Comparison of ENCODE assay signal across 8 cellular contexts in genomic region chr2:69385443-69386151, GRCh38. TPM values are rescaled to one million over a fixed set of nuclear protein-coding genes. Genes with fewer than 3 reads are reported as not detected.
DNase-seq lines count a peak whose midpoint lies in the region; ATAC-seq, FAIRE-seq and TF ChIP-seq lines count a peak whose summit lies in the region.

No MANE protein-coding gene starts in this region.

- H3K9me3 ChIP-seq in ES-I3 (ENCODE audit: control insufficient read depth, insufficient read depth, low read length): no peaks in the 10 kb centered on the region
- H3K9me3 ChIP-seq in OCI-LY3 (ENCODE audit: insufficient read depth, low read length): no peaks in the 10 kb centered on the region
- no peaks in the 10 kb centered on the region for H3K9me3 ChIP-seq in H1 (ENCODE audit: insufficient read depth in 2 of 2, low read depth in 1 of 2, low read length in 1 of 2)
- no peaks in the 10 kb centered on the region for H3K9me3 ChIP-seq in parathyroid adenoma (ENCODE audit: control insufficient read depth, low read length)

- H3K9ac ChIP-seq in ES-I3 (ENCODE audit: low read depth, low read length) (peak overlapping the region; percentile 74), OCI-LY3 (ENCODE audit: low read length) (peak overlapping the region; percentile 77), H1 (replicated peaks in 1 of 4; ENCODE audit: extremely low read depth in 1 of 4, low read depth in 3 of 4, low read length in 3 of 4) (no peak overlapping the region), parathyroid adenoma (no peak overlapping the region)

- no peak overlapping the region for H3K14ac ChIP-seq in H1 (ENCODE audit: insufficient read length)

- peaks cover 11% of the 10 kb centered on the region; the same call in 1 of the 2 replicates for H3K4me1 ChIP-seq in ES-I3 (ENCODE audit: insufficient read depth, low read length)
- H3K4me1 ChIP-seq in OCI-LY3 (ENCODE audit: low read length): peaks cover 32% of the 10 kb centered on the region
- H3K4me1 ChIP-seq in H1 (replicated peaks in 1 of 4; ENCODE audit: control insufficient read depth in 3 of 4, insufficient read depth in 4 of 4, low read length in 3 of 4): peaks cover 0 to 5% (median 0%) of the 10 kb centered on the region in 4 experiments; a peak in 3 of 7 replicates
- H3K4me1 ChIP-seq in parathyroid adenoma: peaks cover 3% of the 10 kb centered on the region

- H3K36me3 ChIP-seq in ES-I3 (ENCODE audit: insufficient read depth, low read length) (no peaks in the 10 kb centered on the region), OCI-LY3 (replicated peaks; ENCODE audit: low read depth, low read length) (no peaks in the 10 kb centered on the region), H1 (ENCODE audit: control insufficient read depth in 2 of 4, insufficient read depth in 4 of 4, low read length in 3 of 4) (peaks cover 0 to 4% (median 0%) of the 10 kb centered on the region in 4 experiments; a peak in 1 of 8 replicates), parathyroid adenoma (ENCODE audit: control insufficient read depth, insufficient read depth, low read length) (no peaks in the 10 kb centered on the region)

- H3K18ac ChIP-seq in H1 (ENCODE audit: extremely low read depth, low read length): no peak overlapping the region

- H3K4me3 ChIP-seq in OCI-LY3 (ENCODE audit: low read length) (peak overlapping the region; percentile 80), H1 (ENCODE audit: extremely low read depth in 1 of 4, insufficient read depth in 2 of 4, low read depth in 3 of 4, low read length in 4 of 4) (peak overlapping the region in 2 of 4 experiments; percentile 65 to 77; a peak in 5 of 8 replicates), parathyroid adenoma (ENCODE audit: low read depth, low read length) (peak overlapping the region; percentile 93)

- peak overlapping the region; percentile 84 for H3K4me2 ChIP-seq in OCI-LY3 (ENCODE audit: low read length)
- peak overlapping the region; percentile 71 to 76; a peak in 3 of 4 replicates for H3K4me2 ChIP-seq in H1 (ENCODE audit: insufficient read depth in 1 of 2, low read depth in 2 of 2, low read length in 2 of 2)
- H3K4me2 ChIP-seq in parathyroid adenoma (ENCODE audit: low read length): peak overlapping the region; percentile 83

- no peak overlapping the region for H2BK20ac ChIP-seq in H1 (ENCODE audit: low read length)

- no peak for TF ChIP-seq RAD21 in H1 (IDR thresholded peaks at IDR 0.05 in 1 of 2, conservative IDR thresholded peaks at IDR 0.05 in 1 of 2; ENCODE audit: low read depth in 2 of 2, low read length in 2 of 2)

- H3K79me2 ChIP-seq in OCI-LY3 (ENCODE audit: low read length) (peaks cover 56% of the 10 kb centered on the region), H1 (ENCODE audit: control insufficient read depth in 1 of 2, insufficient read depth in 2 of 2, low read length in 2 of 2) (peaks cover 0 to 56% of the 10 kb centered on the region in 2 experiments; a peak in 3 of 4 replicates), parathyroid adenoma (peaks cover 6% of the 10 kb centered on the region)

- H3K27ac ChIP-seq in OCI-LY3 (ENCODE audit: low read length) (no peak overlapping the region), H1 (ENCODE audit: low read depth, low read length) (no peak overlapping the region), parathyroid adenoma (no peak overlapping the region)

- no peak overlapping the region for H3K56ac ChIP-seq in H1 (replicated peaks; ENCODE audit: insufficient read length, low read depth, low read length)

- POLR2A ChIA-PET in H1 (lab: Charles Lee; ENCODE audit: partially characterized antibody): interaction anchor here (1.3 to 3.0 kb wide), 2 partner anchors 10 to 63 kb away, joined by 3 to 7 read pairs; no protein-coding TSS in a partner anchor

- H4K5ac ChIP-seq in H1 (ENCODE audit: insufficient read length, low read depth, low read length): no peak overlapping the region

- WGBS in H1 (ENCODE audit: extremely low coverage in 1 of 2, insufficient coverage in 1 of 2, insufficient read length in 1 of 2, insufficient replicate concordance in 2 of 2, low coverage in 1 of 2, low lambda C conversion rate in 2 of 2, missing lambda C conversion rate in 1 of 2), 2 experiments: 78% methylated on average over 8 of the region's 8 CpGs; no CpG with 5 or more reads in 1 of the 2 experiments

- CTCF ChIA-PET in H1 (lab: Charles Lee; ENCODE audit: partially characterized antibody): interaction anchor here (0.7 to 1.7 kb wide), 3 partner anchors 10 to 339 kb away, joined by 3 to 12 read pairs (median 3); no protein-coding TSS in a partner anchor

- H4K20me1 ChIP-seq in OCI-LY3 (ENCODE audit: insufficient read depth, low read length): peaks cover 31% of the 10 kb centered on the region
- peaks cover 2 to 4% of the 10 kb centered on the region in 2 experiments for H4K20me1 ChIP-seq in H1 (replicated peaks in 1 of 2; ENCODE audit: control insufficient read depth in 1 of 2, insufficient read depth in 2 of 2, low read length in 2 of 2)

- H2BK15ac ChIP-seq in H1 (ENCODE audit: low read length): no peak overlapping the region

- no peak overlapping the region for H3K23ac ChIP-seq in H1 (ENCODE audit: insufficient read length)

- no peak overlapping the region for H2AK5ac ChIP-seq in H1 (ENCODE audit: low read depth, low read length)

- no peak overlapping the region for H4K8ac ChIP-seq in H1 (ENCODE audit: extremely low read depth, insufficient read depth, low read length)

- H3K23me2 ChIP-seq in H1 (ENCODE audit: low read depth, low read length): peaks cover 2% of the 10 kb centered on the region; the same call in 1 of the 2 replicates

- H2AFZ ChIP-seq in OCI-LY3 (ENCODE audit: low read depth, low read length) (no peak overlapping the region), H1 (ENCODE audit: low read length) (no peak overlapping the region), parathyroid adenoma (no peak overlapping the region)

- TF ChIP-seq CTCF in OCI-LY3 (IDR thresholded peaks at IDR 0.05; ENCODE audit: low read depth, low read length) (no peak), H1 (IDR thresholded peaks at IDR 0.05; ENCODE audit: control extremely low read depth in 1 of 3, insufficient read depth in 1 of 3, low read depth in 1 of 3, low read length in 3 of 3) (no peak), parathyroid adenoma (IDR thresholded peaks at IDR 0.05) (no peak)

- no peak for FAIRE-seq in H1 (lab: Jason Lieb, UNC)

- TF ChIP-seq EP300 in H1 (IDR thresholded peaks at IDR 0.05; ENCODE audit: borderline replicate concordance in 1 of 2, low read depth in 2 of 2, low read length in 2 of 2): no peak

- no peak overlapping the region for H2BK120ac ChIP-seq in H1 (replicated peaks; ENCODE audit: low read depth, low read length)

- DNase-seq in H1 (ENCODE audit: low read depth in 1 of 2, low spot score in 2 of 2) (no peak), DMS153 (lab: John Stamatoyannopoulos, UW) (no peak)
- no peak for DNase-seq in central memory CD4-positive, alpha-beta T cell

- no peak overlapping the region for H2BK5ac ChIP-seq in H1 (ENCODE audit: low read depth, low read length)

- no peak overlapping the region for H3K4ac ChIP-seq in H1 (replicated peaks; ENCODE audit: insufficient read length, low read depth, low read length)

- H4K91ac ChIP-seq in H1 (replicated peaks; ENCODE audit: insufficient read length, low read length): no peak overlapping the region

- ATAC-seq in HG03520 (IDR thresholded peaks at IDR 0.05; ENCODE audit: unreplicated experiment): no peak
- ATAC-seq in GM19023 (IDR thresholded peaks at IDR 0.05; ENCODE audit: unreplicated experiment): no peak

- no peak for TF ChIP-seq POLR2A in H1 (IDR thresholded peaks at IDR 0.05; ENCODE audit: control extremely low read depth in 1 of 2, low read depth in 2 of 2, low read length in 2 of 2)

- H3K79me1 ChIP-seq in H1 (ENCODE audit: low read depth, low read length): peaks cover 4% of the 10 kb centered on the region

- no peak overlapping the region for H2BK12ac ChIP-seq in H1 (ENCODE audit: low read depth, low read length)

- H3K27me3 ChIP-seq in OCI-LY3 (ENCODE audit: low read depth, low read length) (no peaks in the 10 kb centered on the region), H1 (replicated peaks in 1 of 4; ENCODE audit: control insufficient read depth in 3 of 4, extremely low read depth in 1 of 4, insufficient read depth in 3 of 4, low read length in 3 of 4) (no peaks in the 10 kb centered on the region), parathyroid adenoma (ENCODE audit: control insufficient read depth, insufficient read depth, low read length) (no peaks in the 10 kb centered on the region)

TF ChIP-seq in H1, 55 proteins besides CTCF, POLR2A, EP300 and RAD21:
- TF ChIP-seq EZH2 (IDR thresholded peaks at IDR 0.05; ENCODE audit: low read depth, low read length, severe bottlenecking): no peak
- TF ChIP-seq CBX8 (IDR thresholded peaks at IDR 0.05; ENCODE audit: borderline replicate concordance, low read depth, low read length): no peak
- TF ChIP-seq TEAD4 (IDR thresholded peaks at IDR 0.05; ENCODE audit: low read depth, low read length): no peak
- no peak for TF ChIP-seq SIX5 (IDR thresholded peaks at IDR 0.05; ENCODE audit: low read depth, low read length)
- TF ChIP-seq SP4 (IDR thresholded peaks at IDR 0.05; ENCODE audit: low read length): no peak
TF ChIP-seq in H1: peak in this region for 0.

RNA-seq across cellular contexts. Expression of gene GFPT1, which starts 1.4 kb away (rescaled TPM):
- 76.2 and 86.8 TPM in 2 replicates for total RNA-seq in H1 (2021; fragmentation: NEBNext Ultra II Directional; extraction: Animal tissue kit (Norgen Biotek cat#: 25700))
- polyA plus RNA-seq in H1 (2011; rRNA removed): 8.9 and 13.3 TPM in 2 replicates
- polyA plus RNA-seq in H1 (2011; cell fraction: cytosol; rRNA removed): 16.8 TPM
- polyA plus RNA-seq in H1 (2011; cell fraction: nucleus; rRNA removed): 8.4 TPM
- 15.9 to 35.4 TPM (median 22.7 TPM) in 4 replicates for polyA plus RNA-seq in H1 (2012, experiment 1 of 2)
- polyA plus RNA-seq in H1 (2012, experiment 2 of 2): 1.9 TPM
- 23.0 TPM for polyA plus RNA-seq in H1 (2013, experiment 1 of 2)
- 23.0 TPM for polyA plus RNA-seq in H1 (2013, experiment 2 of 2)
- 31.2 and 40.3 TPM in 2 replicates for polyA minus RNA-seq in H1 (2011; rRNA and poly(A)+ RNA removed)
- polyA minus RNA-seq in H1 (2011; cell fraction: cytosol; rRNA and poly(A)+ RNA removed): 82.7 TPM
- 22.3 TPM for polyA minus RNA-seq in H1 (2011; cell fraction: nucleus; rRNA and poly(A)+ RNA removed)

RNA-seq across cellular contexts. Expression of gene NFU1, which starts 51.6 kb away (rescaled TPM):
- total RNA-seq in H1 (2021; fragmentation: NEBNext Ultra II Directional; extraction: Animal tissue kit (Norgen Biotek cat#: 25700)): 43.4 and 45.5 TPM in 2 replicates
- polyA plus RNA-seq in H1 (2011; rRNA removed): 12.9 and 18.4 TPM in 2 replicates
- 24.4 TPM for polyA plus RNA-seq in H1 (2011; cell fraction: cytosol; rRNA removed)
- polyA plus RNA-seq in H1 (2011; cell fraction: nucleus; rRNA removed): 9.3 TPM
- polyA plus RNA-seq in H1 (2012, experiment 1 of 2): 30.9 to 54.6 TPM (median 32.1 TPM) in 4 replicates
- polyA plus RNA-seq in H1 (2012, experiment 2 of 2): 7.5 TPM
- 70.7 TPM for polyA plus RNA-seq in H1 (2013, experiment 1 of 2)
- 78.3 TPM for polyA plus RNA-seq in H1 (2013, experiment 2 of 2)
- polyA minus RNA-seq in H1 (2011; rRNA and poly(A)+ RNA removed): 5.8 and 7.3 TPM in 2 replicates
- 7.6 TPM for polyA minus RNA-seq in H1 (2011; cell fraction: cytosol; rRNA and poly(A)+ RNA removed)
- 6.8 TPM for polyA minus RNA-seq in H1 (2011; cell fraction: nucleus; rRNA and poly(A)+ RNA removed)

Comparison
In these comparisons a context has a peak if more than half of its experiments do, and no peak if none do; other contexts are left out.
1. H3K9ac ChIP-seq: peak in ES-I3 (single experiment) and OCI-LY3 (single experiment); none in H1 (0 of 4) and parathyroid adenoma (single experiment).
2. Peak in every context shown above with its lines, with median percentiles within 50 percentile points of each other: H3K4me2 ChIP-seq.